Comparison of ENCODE assay signal across 30 cellular contexts in genomic region chr3:126264952-126265351, GRCh38.
DNase-seq lines count a peak whose midpoint lies in the region; ATAC-seq and TF ChIP-seq lines count a peak whose summit lies in the region.
"Had no signal": no experiment of that assay in that cellular context is flagged by ENCODE, and none has a peak within 500 bp of the region (broad histone marks: within the 10 kb centered on the region; RNA-seq: fewer than 3 reads in every experiment).

No MANE protein-coding gene starts in this region.

- 72% methylated on average over 9 of the region's 12 CpGs for WGBS in esophagus muscularis mucosa
- WGBS in ovary, 3 donors: 71 to 77% (median 73%) methylated on average over 9 to 12 of the region's 12 CpGs
- 72 to 76% methylated on average over 12 of the region's 12 CpGs for WGBS in tibial nerve, 2 donors

- H3K4me3 ChIP-seq in left ventricle myocardium inferior: no peak overlapping the region
- no peak overlapping the region for H3K4me3 ChIP-seq in esophagus muscularis mucosa
- H3K4me3 ChIP-seq in ovary: no peak overlapping the region
- H3K4me3 ChIP-seq in tibial nerve: no peak overlapping the region
- H3K4me3 ChIP-seq: smooth muscle cell, uterus had no signal

- intact Hi-C loops in left ventricle myocardium inferior (cut with micrococcal nuclease) (loop anchor here (10.0 kb wide), 1 partner anchor 90 kb away; the partner anchor contains the start of gene KLF15), Right ventricle myocardium superior (cut with DNase I) (loop anchor here (5.0 kb wide), 1 partner anchor 92 kb away; the partner anchor contains the start of gene KLF15), esophagus muscularis mucosa (cut with DNase I) (no loop called here), ovary (cut with DNase I) (loop anchor here in 3 of 4 donors (5.0 to 10.0 kb wide), 4 partner anchors 80 to 210 kb away; partner anchors contain the start of genes KLF15 (in 2 of the 3), CFAP100 (in 1 of the 3) and ZXDC (in 1 of the 3))

- TF ChIP-seq POLR2A in esophagus muscularis mucosa (IDR thresholded peaks at IDR 0.05; ENCODE audit: low read depth) (no peak), ovary (IDR thresholded peaks at IDR 0.05) (no peak), tibial nerve (IDR thresholded peaks at IDR 0.05) (no peak)

- ATAC-seq in Right ventricle myocardium superior (ENCODE audit: poor library complexity) (no peak), GM21825 (IDR thresholded peaks at IDR 0.05; ENCODE audit: unreplicated experiment) (no peak)
- ATAC-seq: naive thymus-derived CD8-positive, alpha-beta T cell had no signal

- TF ChIP-seq CTCF in left ventricle myocardium inferior (IDR thresholded peaks at IDR 0.05; ENCODE audit: borderline replicate concordance) (no peak), esophagus muscularis mucosa (IDR thresholded peaks at IDR 0.05) (no peak), ovary (IDR thresholded peaks at IDR 0.05) (no peak), tibial nerve (IDR thresholded peaks at IDR 0.05) (no peak)

- DNase-seq in left ventricle myocardium inferior (no peak), Right ventricle myocardium superior (no peak), esophagus muscularis mucosa (ENCODE audit: extremely low spot score) (no peak), ovary (peak in 1 of 5 donors; percentile 61), tibial nerve (ENCODE audit: low spot score in 2 of 2) (no peak), cerebellar cortex (ENCODE audit: low spot score) (no peak)
- no peak for DNase-seq in activated CD4-positive, alpha-beta T cell treated with anti-CD3 and anti-CD28 coated beads for 1 hour
- DNase-seq: 8988T; activated B cell treated with CpG ODN at 0.5 μM for 24 hours; activated CD4-positive, alpha-beta T cell treated with anti-CD3 and anti-CD28 coated beads, Interleukin-2, amount 50 U/mL, for 1 hour; activated gamma-delta T cell treated with Interleukin-2 at 50 U/mL for 16 hours; activated T-cell treated with anti-CD3 and anti-CD28 coated beads, Interleukin-2, amount 50 U/mL, for 24 hours; central memory CD4-positive, alpha-beta T cell; COR-L47; DMS53; HFFc6; naive thymus-derived CD8-positive, alpha-beta T cell; NCI-H1092; NCI-H187; NCI-H2171 treated with DMSO at 0.1 percent for 48 hours; NCI-H510A; nucleus accumbens; retina; RPMI8226; stimulated activated naive CD4-positive, alpha-beta T cell; T-helper 1 cell; uterus had no signal

- H3K36me3 ChIP-seq in left ventricle myocardium inferior: no peaks in the 10 kb centered on the region
- H3K36me3 ChIP-seq in esophagus muscularis mucosa: no peaks in the 10 kb centered on the region
- H3K36me3 ChIP-seq in ovary: no peaks in the 10 kb centered on the region
- H3K36me3 ChIP-seq in tibial nerve: no peaks in the 10 kb centered on the region
- H3K36me3 ChIP-seq: uterus had no signal

- H3K27ac ChIP-seq in left ventricle myocardium inferior (replicated peaks) (peak overlapping the region; percentile 94), esophagus muscularis mucosa (replicated peaks in 1 of 4) (peak overlapping the region; percentile 90 to 97 (median 94)), ovary (peak overlapping the region; percentile 16 to 18), tibial nerve (peak overlapping the region; percentile 79 to 96 (median 91))
- H3K27ac ChIP-seq: C4-2B had no signal

- TF ChIP-seq EP300 in esophagus muscularis mucosa (IDR thresholded peaks at IDR 0.05) (no peak), ovary (IDR thresholded peaks at IDR 0.05) (no peak), tibial nerve (IDR thresholded peaks at IDR 0.05) (no peak)

- peaks cover 53% of the 10 kb centered on the region for H3K4me1 ChIP-seq in left ventricle myocardium inferior
- H3K4me1 ChIP-seq in esophagus muscularis mucosa: peaks cover 45 to 75% (median 71%) of the 10 kb centered on the region in 4 donors
- peaks cover 10% of the 10 kb centered on the region for H3K4me1 ChIP-seq in ovary (ENCODE audit: insufficient read depth)
- peaks cover 0 to 75% (median 32%) of the 10 kb centered on the region in 4 donors for H3K4me1 ChIP-seq in tibial nerve

- H3K27me3 ChIP-seq in left ventricle myocardium inferior (ENCODE audit: low read depth): peaks cover 17% of the 10 kb centered on the region
- no peaks in the 10 kb centered on the region for H3K27me3 ChIP-seq in esophagus muscularis mucosa
- no peaks in the 10 kb centered on the region for H3K27me3 ChIP-seq in ovary
- H3K27me3 ChIP-seq in tibial nerve: no peaks in the 10 kb centered on the region
- H3K27me3 ChIP-seq: uterus had no signal

- no peaks in the 10 kb centered on the region for H3K9me3 ChIP-seq in left ventricle myocardium inferior (replicated peaks)
- H3K9me3 ChIP-seq in esophagus muscularis mucosa: no peaks in the 10 kb centered on the region
- no peaks in the 10 kb centered on the region for H3K9me3 ChIP-seq in ovary
- peaks cover 0 to 5% (median 0%) of the 10 kb centered on the region in 4 donors for H3K9me3 ChIP-seq in tibial nerve
- H3K9me3 ChIP-seq: uterus had no signal

Comparison
In these comparisons a context has a peak if more than half of its experiments do, and no peak if none do; other contexts are left out.
1. H3K27ac ChIP-seq: peak in every context shown above with its lines; median percentile 94 in left ventricle myocardium inferior; 94 in esophagus muscularis mucosa; 91 in tibial nerve; 17 in ovary.